In genomic region chr2:127128508-127128907, GRCh38 we compare ENCODE assay signal across 9 cellular contexts. TPM values are rescaled to one million over a fixed set of nuclear protein-coding genes. Genes with fewer than 3 reads are reported as not detected.
A peak's percentile ranks its signal among the peaks of the same experiment; 100 is the strongest.
DNase-seq lines count a peak whose midpoint lies in the region; ATAC-seq, FAIRE-seq and TF ChIP-seq lines count a peak whose summit lies in the region.
"Had no signal": no experiment of that assay in that cellular context is flagged by ENCODE, and none has a peak within 500 bp of the region (broad histone marks: within the 10 kb centered on the region; RNA-seq: fewer than 3 reads in every experiment).

No MANE protein-coding gene starts in this region.

- no peaks in the 10 kb centered on the region for H3K4me1 Mint-ChIP-seq in CD8-positive, alpha-beta T cell (ENCODE audit: low read depth)

- intact Hi-C loops in CD8-positive, alpha-beta T cell (cut with DNase I, micrococcal nuclease), result no loop called here
- intact Hi-C loops in right lobe of liver (cut with DNase I), result no loop called here

- no peak overlapping the region for H3K4me3 Mint-ChIP-seq in CD8-positive, alpha-beta T cell

- H3K9me3 Mint-ChIP-seq in CD8-positive, alpha-beta T cell, result no peaks in the 10 kb centered on the region
- H3K9me3 Mint-ChIP-seq: activated naive CD4-positive, alpha-beta T cell treated with anti-CD3 and anti-CD28 coated beads, Interleukin-2, amount 50 U/mL, for 72 hours had no signal

- no peaks in the 10 kb centered on the region for H3K4me1 ChIP-seq in CD8-positive, alpha-beta T cell (ENCODE audit: insufficient read depth, low read length)
- H3K4me1 ChIP-seq in right lobe of liver, result peaks cover 0 to 10% (median 3%) of the 10 kb centered on the region in 4 donors

- no peak overlapping the region for H3K27ac ChIP-seq in CD8-positive, alpha-beta T cell (ENCODE audit: low read depth, low read length)
- H3K27ac ChIP-seq in right lobe of liver, result peak overlapping the region in 2 of 3 donors; percentile 37 to 41

- TF ChIP-seq CTCF in CD8-positive, alpha-beta T cell (IDR thresholded peaks at IDR 0.05), result no peak
- no peak for TF ChIP-seq CTCF in right lobe of liver (IDR thresholded peaks at IDR 0.05)

- no peaks in the 10 kb centered on the region for H3K36me3 ChIP-seq in CD8-positive, alpha-beta T cell (ENCODE audit: insufficient read depth, low read length)
- no peaks in the 10 kb centered on the region for H3K36me3 ChIP-seq in right lobe of liver

- peak in 1 of 7 experiments; percentile 35 for DNase-seq in CD8-positive, alpha-beta T cell
- peak; percentile 39 for DNase-seq in SW480 (ENCODE audit: low spot score)
- DNase-seq in right lobe of liver, result peak; percentile 68 to 85 (median 84)
- no peak for DNase-seq in activated CD4-positive, alpha-beta T cell treated with anti-CD3 and anti-CD28 coated beads, Interleukin-2, amount 50 U/mL, for 1 hour
- DNase-seq in frontal cortex (ENCODE audit: low spot score in 2 of 2), result no peak
- DNase-seq in NCI-H187 treated with DMSO at 0.1 percent for 48 hours (lab: John Stamatoyannopoulos, UW), result no peak

- H3K4me3 ChIP-seq in CD8-positive, alpha-beta T cell (ENCODE audit: low read depth, low read length), result no peak overlapping the region
- H3K4me3 ChIP-seq in right lobe of liver, result peak overlapping the region in 2 of 3 donors; percentile 17 to 28

- no peaks in the 10 kb centered on the region for H3K27me3 ChIP-seq in CD8-positive, alpha-beta T cell (ENCODE audit: insufficient read depth, low read length)
- no peaks in the 10 kb centered on the region for H3K27me3 ChIP-seq in right lobe of liver

- no peak for TF ChIP-seq POLR2A in right lobe of liver (IDR thresholded peaks at IDR 0.05)

- CTCF ChIA-PET in CD8-positive, alpha-beta T cell (lab: Charles Lee), result no interaction called here

- H3K36me3 Mint-ChIP-seq in CD8-positive, alpha-beta T cell, result no peaks in the 10 kb centered on the region
- H3K36me3 Mint-ChIP-seq: activated naive CD4-positive, alpha-beta T cell treated with anti-CD3 and anti-CD28 coated beads, Interleukin-2, amount 50 U/mL, for 72 hours had no signal

- ATAC-seq in CD8-positive, alpha-beta T cell, result peak; percentile 31
- ATAC-seq in GM19328 (IDR thresholded peaks at IDR 0.05; ENCODE audit: unreplicated experiment) (peak; percentile 81), HG03135 (IDR thresholded peaks at IDR 0.05; ENCODE audit: unreplicated experiment) (peak; percentile 90), right lobe of liver (peak; percentile 98 to 99 (median 98))

- no peaks in the 10 kb centered on the region for H3K9me3 ChIP-seq in CD8-positive, alpha-beta T cell (ENCODE audit: low read length)
- H3K9me3 ChIP-seq in right lobe of liver, result no peaks in the 10 kb centered on the region

- H3K27me3 Mint-ChIP-seq in CD8-positive, alpha-beta T cell (ENCODE audit: low read depth), result no peaks in the 10 kb centered on the region

- no peak for FAIRE-seq in frontal cortex (lab: Jason Lieb, UNC)

- 28% methylated on average over 8 of the region's 8 CpGs for WGBS in right lobe of liver (ENCODE audit: insufficient coverage, low coverage, low lambda C conversion rate, missing lambda C conversion rate)

- POLR2A ChIA-PET in CD8-positive, alpha-beta T cell (lab: Charles Lee), result no interaction called here

- H3K27ac Mint-ChIP-seq in CD8-positive, alpha-beta T cell, result no peak overlapping the region
- H3K27ac Mint-ChIP-seq: activated naive CD4-positive, alpha-beta T cell treated with anti-CD3 and anti-CD28 coated beads, Interleukin-2, amount 50 U/mL, for 72 hours had no signal

RNA-seq across cellular contexts. Expression of gene BIN1, which starts 21.6 kb away (rescaled TPM):
- total RNA-seq in CD8-positive, alpha-beta T cell, result 10 to 100 TPM; 92.1 to 92.4 TPM
- total RNA-seq in right lobe of liver (10 to 100 TPM; 20.4 to 30.8 (median 26.3) TPM), frontal cortex (57.5 TPM)

Comparison
In these comparisons a context has a peak if more than half of its experiments do, and no peak if none do; other contexts are left out.
1. ATAC-seq: peak in every context shown above with its lines; median percentile 98 in right lobe of liver; 90 in HG03135; 81 in GM19328; 31 in CD8-positive, alpha-beta T cell.
2. DNase-seq: peak in SW480 (single experiment) and right lobe of liver (3 of 3); none in activated CD4-positive, alpha-beta T cell treated with anti-CD3 and anti-CD28 coated beads, Interleukin-2, amount 50 U/mL, for 1 hour (single experiment), frontal cortex (0 of 2) and NCI-H187 treated with DMSO at 0.1 percent for 48 hours (single experiment).